In the genomic region with DNA sequence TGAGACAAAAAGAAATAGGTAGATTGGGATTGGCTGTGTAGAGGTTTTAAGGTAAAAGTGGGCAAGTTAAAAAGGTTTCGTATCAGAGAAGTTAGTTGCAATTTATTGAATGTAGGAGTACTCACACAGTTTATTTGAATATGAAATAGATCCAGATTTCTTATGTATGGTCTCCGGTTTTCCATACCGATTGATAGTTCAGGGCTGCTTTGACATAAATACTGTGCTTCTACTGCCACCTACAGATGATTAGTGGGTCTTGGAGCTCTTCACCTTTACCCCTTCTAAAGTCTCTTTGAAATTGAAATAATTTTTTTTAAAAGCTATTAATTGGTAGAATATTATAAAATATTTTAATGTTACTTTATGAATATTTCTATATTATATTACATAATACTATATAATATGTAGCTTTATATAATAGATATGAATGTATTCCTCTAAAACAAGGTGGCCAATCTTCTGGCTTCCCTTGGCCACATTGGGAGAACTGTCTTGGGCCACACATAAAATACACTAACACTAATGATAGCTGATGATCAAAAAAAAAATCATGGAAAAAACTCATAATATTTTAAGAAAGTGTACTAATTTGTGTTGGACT, we compare ENCODE assay signal across 9 cellular contexts. TPM values are rescaled to one million over a fixed set of nuclear protein-coding genes. Genes with fewer than 3 reads are reported as not detected.
DNase-seq lines count a peak whose midpoint lies in the region; ATAC-seq and TF ChIP-seq lines count a peak whose summit lies in the region.
"Had no signal": no experiment of that assay in that cellular context is flagged by ENCODE, and none has a peak within 500 bp of the region (broad histone marks: within the 10 kb centered on the region; RNA-seq: fewer than 3 reads in every experiment).

No MANE protein-coding gene starts in this region.

- no peak overlapping the region for H4K5ac ChIP-seq in IMR-90 (ENCODE audit: low read depth, low read length)

- 83% methylated on average over 1 of the region's 3 CpGs; no CpG with 5 or more reads in 1 of the 2 experiments for WGBS in IMR-90 (ENCODE audit: extremely low coverage in 2 of 2, insufficient read length in 1 of 2), 2 experiments
- WGBS in endodermal cell (ENCODE audit: insufficient coverage in 1 of 2, insufficient read length in 1 of 2), 2 experiments: 70% methylated on average over 2 to 3 of the region's 3 CpGs

- TF ChIP-seq POLR2A in IMR-90 (IDR thresholded peaks at IDR 0.05; ENCODE audit: low read depth, low read length): no peak

- H3K9me3 ChIP-seq in IMR-90 (ENCODE audit: control insufficient read depth, insufficient read depth, low read length) (no peaks in the 10 kb centered on the region), RWPE2 (ENCODE audit: severe bottlenecking) (no peaks in the 10 kb centered on the region), endodermal cell (ENCODE audit: control insufficient read depth, low read length) (no peaks in the 10 kb centered on the region)

- H3K27me3 ChIP-seq in IMR-90 (ENCODE audit: control insufficient read depth, insufficient read depth, low read length) (no peaks in the 10 kb centered on the region), RWPE2 (ENCODE audit: insufficient read depth, poor library complexity, severe bottlenecking) (no peaks in the 10 kb centered on the region), endodermal cell (ENCODE audit: control insufficient read depth, insufficient read depth, low read length, poor library complexity, severe bottlenecking) (no peaks in the 10 kb centered on the region)

- H3K27ac ChIP-seq in IMR-90 (ENCODE audit: insufficient read depth, low read length) (no peak overlapping the region), RWPE2 (ENCODE audit: poor library complexity, severe bottlenecking) (no peak overlapping the region), endodermal cell (ENCODE audit: low read depth, low read length) (no peak overlapping the region)

- no TSS peak for BruUV-seq in IMR-90 (replicated peaks; lab: Mats Ljungman, UMichigan)

- H2AK9ac ChIP-seq in IMR-90 (replicated peaks; ENCODE audit: low read depth, low read length, poor library complexity): no peak overlapping the region

- H3K4me2 ChIP-seq in IMR-90 (ENCODE audit: low read depth, low read length): no peak overlapping the region

- POLR2A ChIA-PET in activated CD4-positive, alpha-beta memory T cell treated with anti-CD3 and anti-CD28 coated beads for 36 hours (lab: Charles Lee): interaction anchor here (0.6 to 3.0 kb wide), 4 partner anchors 8 to 89 kb away, joined by 3 to 21 read pairs (median 4); a partner anchor contains a TSS
- POLR2A ChIA-PET in activated CD4-positive, alpha-beta memory T cell treated with anti-CD3 and anti-CD28 coated beads, Interleukin-2, amount 10 ng/mL, durations not matched to agents 7 days and 5 days (lab: Charles Lee): interaction anchor here (0.5 to 4.1 kb wide), 10 partner anchors 9 to 400 kb away, joined by 3 to 51 read pairs (median 4); a partner anchor contains a TSS
- POLR2A ChIA-PET in IMR-90 (lab: Charles Lee; ENCODE audit: unreplicated experiment): no interaction called here
- POLR2A ChIA-PET in naive thymus-derived CD8-positive, alpha-beta T cell (lab: Charles Lee): interaction anchor here (0.9 to 9.0 kb wide), 8 partner anchors 9 to 117 kb away, joined by 3 to 131 read pairs (median 5); a partner anchor contains a TSS

- no peaks in the 10 kb centered on the region for H3K27me3 Mint-ChIP-seq in activated CD4-positive, alpha-beta memory T cell treated with anti-CD3 and anti-CD28 coated beads for 36 hours
- H3K27me3 Mint-ChIP-seq in activated CD4-positive, alpha-beta memory T cell treated with anti-CD3 and anti-CD28 coated beads, Interleukin-2, amount 10 ng/mL, durations not matched to agents 7 days and 5 days: no peaks in the 10 kb centered on the region
- no peaks in the 10 kb centered on the region for H3K27me3 Mint-ChIP-seq in endodermal cell (ENCODE audit: insufficient read depth)
- no peaks in the 10 kb centered on the region for H3K27me3 Mint-ChIP-seq in naive thymus-derived CD8-positive, alpha-beta T cell
- H3K27me3 Mint-ChIP-seq: dendritic cell treated with granulocyte-macrophage colony-stimulating factor and Interleukin-4, amounts not matched to agents 40 ng/mL and 50 ng/mL, for 4 days had no signal

- H3K23ac ChIP-seq in IMR-90 (ENCODE audit: low read depth, low read length): no peak overlapping the region

- TF ChIP-seq RAD21 in IMR-90 (IDR thresholded peaks at IDR 0.05; ENCODE audit: low read length): peak; percentile 75

- H3K79me1 ChIP-seq in IMR-90 (ENCODE audit: low read depth in 1 of 2, low read length in 2 of 2): no peaks in the 10 kb centered on the region; a peak in 2 of 4 replicates

- in situ Hi-C loops in IMR-90 (cut with MboI; ENCODE audit: low sequenced_read_pairs): no loop called here

- no peak overlapping the region for H3K56ac ChIP-seq in IMR-90 (ENCODE audit: extremely low read depth, insufficient read depth, low read length)

- CTCF ChIA-PET in activated CD4-positive, alpha-beta memory T cell treated with anti-CD3 and anti-CD28 coated beads for 36 hours (lab: Charles Lee): interaction anchor here (0.6 to 11.2 kb wide), 60 partner anchors 9 to 724 kb away, joined by 3 to 271 read pairs (median 4); a partner anchor contains a TSS
- CTCF ChIA-PET in activated CD4-positive, alpha-beta memory T cell treated with anti-CD3 and anti-CD28 coated beads, Interleukin-2, amount 10 ng/mL, durations not matched to agents 7 days and 5 days (lab: Charles Lee): interaction anchor here (0.5 to 10.3 kb wide), 49 partner anchors 8 to 423 kb away, joined by 3 to 398 read pairs (median 4); a partner anchor contains a TSS
- CTCF ChIA-PET in IMR-90 (lab: Yijun Ruan, JAX): interaction anchor here (0.6 to 2.3 kb wide), 12 partner anchors 10 to 171 kb away, joined by 3 to 14 read pairs (median 4); no protein-coding TSS in a partner anchor

- no peak overlapping the region for H3K18ac ChIP-seq in IMR-90 (ENCODE audit: low read depth, low read length)

- H3K36me3 Mint-ChIP-seq in activated CD4-positive, alpha-beta memory T cell treated with anti-CD3 and anti-CD28 coated beads for 36 hours: peaks cover 6% of the 10 kb centered on the region
- peaks cover 14% of the 10 kb centered on the region for H3K36me3 Mint-ChIP-seq in activated CD4-positive, alpha-beta memory T cell treated with anti-CD3 and anti-CD28 coated beads, Interleukin-2, amount 10 ng/mL, durations not matched to agents 7 days and 5 days (ENCODE audit: low read depth)
- H3K36me3 Mint-ChIP-seq in endodermal cell (ENCODE audit: low read depth): no peaks in the 10 kb centered on the region
- peaks cover 0 to 39% (median 2%) of the 10 kb centered on the region in 3 donors for H3K36me3 Mint-ChIP-seq in naive thymus-derived CD8-positive, alpha-beta T cell

- DNase-seq in activated CD4-positive, alpha-beta memory T cell treated with anti-CD3 and anti-CD28 coated beads for 36 hours: no peak
- no peak for DNase-seq in activated CD4-positive, alpha-beta memory T cell treated with anti-CD3 and anti-CD28 coated beads, Interleukin-2, amount 10 ng/mL, durations not matched to agents 7 days and 5 days
- DNase-seq in IMR-90: peak; percentile 63
- DNase-seq in RWPE2 (ENCODE audit: low spot score): no peak
- no peak for DNase-seq in endodermal cell
- DNase-seq in naive thymus-derived CD8-positive, alpha-beta T cell: peak in 5 of 10 donors; percentile 31 to 72 (median 65)
- DNase-seq in posterior cingulate gyrus: no peak
- no peak for DNase-seq in activated CD4-positive, alpha-beta T cell treated with anti-CD3 and anti-CD28 coated beads, Interleukin-2, amount 50 U/mL, for 1 hour

- H4K91ac ChIP-seq in IMR-90 (ENCODE audit: insufficient read depth, low read depth, low read length): no peak overlapping the region

- H3K4me3 ChIP-seq in IMR-90 (ENCODE audit: insufficient read depth, low read depth, low read length) (no peak overlapping the region), RWPE2 (ENCODE audit: severe bottlenecking) (no peak overlapping the region), endodermal cell (ENCODE audit: low read length) (no peak overlapping the region)

- H3K27ac Mint-ChIP-seq in activated CD4-positive, alpha-beta memory T cell treated with anti-CD3 and anti-CD28 coated beads for 36 hours: peak overlapping the region; percentile 72
- no peak overlapping the region for H3K27ac Mint-ChIP-seq in activated CD4-positive, alpha-beta memory T cell treated with anti-CD3 and anti-CD28 coated beads, Interleukin-2, amount 10 ng/mL, durations not matched to agents 7 days and 5 days
- H3K27ac Mint-ChIP-seq in endodermal cell: no peak overlapping the region
- H3K27ac Mint-ChIP-seq in naive thymus-derived CD8-positive, alpha-beta T cell: peak overlapping the region; percentile 84 to 99 (median 91)
- H3K27ac Mint-ChIP-seq: dendritic cell treated with granulocyte-macrophage colony-stimulating factor and Interleukin-4, amounts not matched to agents 40 ng/mL and 50 ng/mL, for 4 days had no signal

- dilution Hi-C loops in IMR-90 (cut with HindIII; ENCODE audit: low sequenced_read_pairs, unreplicated experiment): no loop called here

- no peak overlapping the region for H4K8ac ChIP-seq in IMR-90 (ENCODE audit: low read depth in 2 of 2, low read length in 2 of 2)

- H3K4me1 Mint-ChIP-seq in activated CD4-positive, alpha-beta memory T cell treated with anti-CD3 and anti-CD28 coated beads for 36 hours (ENCODE audit: low read depth): peaks cover 58% of the 10 kb centered on the region
- peaks cover 48% of the 10 kb centered on the region for H3K4me1 Mint-ChIP-seq in activated CD4-positive, alpha-beta memory T cell treated with anti-CD3 and anti-CD28 coated beads, Interleukin-2, amount 10 ng/mL, durations not matched to agents 7 days and 5 days
- H3K4me1 Mint-ChIP-seq in endodermal cell: peaks cover 13% of the 10 kb centered on the region
- H3K4me1 Mint-ChIP-seq in naive thymus-derived CD8-positive, alpha-beta T cell: peaks cover 33 to 69% (median 63%) of the 10 kb centered on the region in 4 donors

- H3K14ac ChIP-seq in IMR-90 (replicated peaks; ENCODE audit: low read depth, low read length): no peak overlapping the region

- no peak overlapping the region for H2BK20ac ChIP-seq in IMR-90 (ENCODE audit: low read depth, low read length)

- H3K9me3 Mint-ChIP-seq in activated CD4-positive, alpha-beta memory T cell treated with anti-CD3 and anti-CD28 coated beads for 36 hours: no peaks in the 10 kb centered on the region
- H3K9me3 Mint-ChIP-seq in activated CD4-positive, alpha-beta memory T cell treated with anti-CD3 and anti-CD28 coated beads, Interleukin-2, amount 10 ng/mL, durations not matched to agents 7 days and 5 days: no peaks in the 10 kb centered on the region
- H3K9me3 Mint-ChIP-seq in endodermal cell: no peaks in the 10 kb centered on the region
- H3K9me3 Mint-ChIP-seq in naive thymus-derived CD8-positive, alpha-beta T cell: no peaks in the 10 kb centered on the region
- H3K9me3 Mint-ChIP-seq: dendritic cell treated with granulocyte-macrophage colony-stimulating factor and Interleukin-4, amounts not matched to agents 40 ng/mL and 50 ng/mL, for 4 days had no signal

- H2BK5ac ChIP-seq in IMR-90 (ENCODE audit: low read depth, low read length, poor library complexity, severe bottlenecking): no peak overlapping the region

- H2BK120ac ChIP-seq in IMR-90 (ENCODE audit: low read depth, low read length): no peak overlapping the region

- peaks cover 5% of the 10 kb centered on the region for H3K36me3 ChIP-seq in IMR-90 (ENCODE audit: control insufficient read depth, insufficient read depth, low read length)
- H3K36me3 ChIP-seq in RWPE2 (ENCODE audit: low read depth): peaks cover 4% of the 10 kb centered on the region; the same call in 1 of the 2 replicates
- H3K36me3 ChIP-seq in endodermal cell (ENCODE audit: control insufficient read depth, insufficient read depth, low read length): peaks cover 11% of the 10 kb centered on the region

- no peaks in the 10 kb centered on the region for H3K9me1 ChIP-seq in IMR-90 (ENCODE audit: insufficient read depth, low read length)

- H2AFZ ChIP-seq in IMR-90 (replicated peaks; ENCODE audit: low read length, poor library complexity): no peak overlapping the region

- peak; percentile 63 for TF ChIP-seq CTCF in IMR-90 (conservative IDR thresholded peaks at IDR 0.05; ENCODE audit: low read depth, low read length)
- peak; percentile 67 for TF ChIP-seq CTCF in RWPE2 (IDR thresholded peaks at IDR 0.05; ENCODE audit: poor library complexity, severe bottlenecking)
- peak; percentile 85 for TF ChIP-seq CTCF in endodermal cell (conservative IDR thresholded peaks at IDR 0.05)

- no peak overlapping the region for H2AK5ac ChIP-seq in IMR-90 (ENCODE audit: low read depth, low read length)

- H4K20me1 ChIP-seq in IMR-90 (ENCODE audit: insufficient read depth, low read length): peaks cover 5% of the 10 kb centered on the region; the same call in 1 of the 2 replicates

- intact Hi-C loops in activated CD4-positive, alpha-beta memory T cell treated with anti-CD3 and anti-CD28 coated beads for 36 hours (cut with micrococcal nuclease): loop anchor here (1.0 to 5.0 kb wide), 2 partner anchors 90 to 231 kb away; no protein-coding TSS in a partner anchor
- intact Hi-C loops in IMR-90 (cut with micrococcal nuclease) (loop anchor here (1.0 to 10.0 kb wide), 3 partner anchors 90 to 421 kb away; no protein-coding TSS in a partner anchor), posterior cingulate gyrus (cut with DNase I) (loop anchor here (1.0 to 5.0 kb wide), 2 partner anchors 64 to 90 kb away; a partner anchor contains a TSS)

- no peak overlapping the region for H3K4ac ChIP-seq in IMR-90 (ENCODE audit: low read depth, low read length)

- H2BK15ac ChIP-seq in IMR-90 (ENCODE audit: low read depth, low read length): no peak overlapping the region

- peak; percentile 73 for ATAC-seq in IMR-90 (ENCODE audit: low read depth)
- peak; percentile 81; the same call in 2 of the 3 replicates for ATAC-seq in RWPE2 (ENCODE audit: low read depth)
- ATAC-seq in naive thymus-derived CD8-positive, alpha-beta T cell: peak; percentile 66 to 68

- no peak overlapping the region for H3K9ac ChIP-seq in IMR-90 (ENCODE audit: low read depth, low read length)
- H3K9ac ChIP-seq in endodermal cell (ENCODE audit: extremely low read depth, low read length, poor library complexity, severe bottlenecking): no peak overlapping the region

- peak overlapping the region; percentile 50 for H3K4me3 Mint-ChIP-seq in activated CD4-positive, alpha-beta memory T cell treated with anti-CD3 and anti-CD28 coated beads for 36 hours
- no peak overlapping the region for H3K4me3 Mint-ChIP-seq in activated CD4-positive, alpha-beta memory T cell treated with anti-CD3 and anti-CD28 coated beads, Interleukin-2, amount 10 ng/mL, durations not matched to agents 7 days and 5 days
- no peak overlapping the region for H3K4me3 Mint-ChIP-seq in endodermal cell
- peak overlapping the region in 8 of 10 donors; percentile 23 to 75 (median 61) for H3K4me3 Mint-ChIP-seq in naive thymus-derived CD8-positive, alpha-beta T cell
- H3K4me3 Mint-ChIP-seq: dendritic cell treated with granulocyte-macrophage colony-stimulating factor and Interleukin-4, amounts not matched to agents 40 ng/mL and 50 ng/mL, for 4 days had no signal

- H3K4me1 ChIP-seq in IMR-90 (ENCODE audit: control insufficient read depth, insufficient read depth, low read length) (no peaks in the 10 kb centered on the region), RWPE2 (ENCODE audit: insufficient read depth, poor library complexity, severe bottlenecking) (no peaks in the 10 kb centered on the region), endodermal cell (ENCODE audit: control insufficient read depth, insufficient read depth, low read length) (peaks cover 3% of the 10 kb centered on the region)

RNA-seq across cellular contexts. Expression of a gene that starts 7.7 kb away (rescaled TPM):
- total RNA-seq in activated CD4-positive, alpha-beta memory T cell treated with anti-CD3 and anti-CD28 coated beads for 36 hours: 1 to 10 TPM; 2.4 to 2.8 TPM
- 10 to 100 TPM; 10.3 to 10.4 TPM for total RNA-seq in activated CD4-positive, alpha-beta memory T cell treated with anti-CD3 and anti-CD28 coated beads, Interleukin-2, amount 10 ng/mL, durations not matched to agents 7 days and 5 days
- not detected in 2 replicates for total RNA-seq in IMR-90 (2012; rRNA removed)
- not detected in 2 replicates for polyA plus RNA-seq in IMR-90 (2012; rRNA removed)
- polyA plus RNA-seq in IMR-90 (2012; cell fraction: cytosol; rRNA removed): not detected in 2 replicates
- polyA plus RNA-seq in IMR-90 (2012; cell fraction: nucleus; rRNA removed; ENCODE audit: low replicate concordance): not detected in 2 replicates
- total RNA-seq in endodermal cell: not detected
- not detected for polyA plus RNA-seq in endodermal cell (2013, experiment 1 of 2)
- not detected for polyA plus RNA-seq in endodermal cell (2013, experiment 2 of 2)
- 10 to 100 TPM; 31.1 to 31.3 TPM for total RNA-seq in naive thymus-derived CD8-positive, alpha-beta T cell
- 10 to 100 TPM; 22.2 to 37.0 (median 26.1) TPM for polyA plus RNA-seq in naive thymus-derived CD8-positive, alpha-beta T cell

RNA-seq across cellular contexts. Expression of a gene that starts 41.3 kb away (rescaled TPM):
- total RNA-seq in activated CD4-positive, alpha-beta memory T cell treated with anti-CD3 and anti-CD28 coated beads for 36 hours: 10 to 100 TPM; 46.4 to 47.1 TPM
- total RNA-seq in activated CD4-positive, alpha-beta memory T cell treated with anti-CD3 and anti-CD28 coated beads, Interleukin-2, amount 10 ng/mL, durations not matched to agents 7 days and 5 days: 10 to 100 TPM; 43.7 to 46.2 TPM
- total RNA-seq in IMR-90 (2012; rRNA removed) (0.18 and 0.28 TPM in 2 replicates), endodermal cell (under 1 TPM in 1 of 2 donors, not detected in 1; 0.62 TPM)
- polyA plus RNA-seq in IMR-90 (2012; rRNA removed): 0.31 and 0.44 TPM in 2 replicates
- polyA plus RNA-seq in IMR-90 (2012; cell fraction: cytosol; rRNA removed): 0.03 and 0.04 TPM in 2 replicates
- 0.04 and 0.10 TPM in 2 replicates for polyA plus RNA-seq in IMR-90 (2012; cell fraction: nucleus; rRNA removed; ENCODE audit: low replicate concordance)
- polyA plus RNA-seq in endodermal cell (2013, experiment 1 of 2): 0.18 TPM
- 0.29 TPM for polyA plus RNA-seq in endodermal cell (2013, experiment 2 of 2)
- total RNA-seq in naive thymus-derived CD8-positive, alpha-beta T cell: 10 to 100 TPM in 1 of 2 experiments, 1 to 10 TPM in 1; 8.4 to 10.4 TPM
- 10 to 100 TPM in 2 of 3 donors, 1 to 10 TPM in 1; 9.2 to 35.5 (median 13.1) TPM for polyA plus RNA-seq in naive thymus-derived CD8-positive, alpha-beta T cell

Comparison
In these comparisons a context has a peak if more than half of its experiments do, and no peak if none do; other contexts are left out.
1. H3K27ac Mint-ChIP-seq: peak in activated CD4-positive, alpha-beta memory T cell treated with anti-CD3 and anti-CD28 coated beads for 36 hours (single experiment) and naive thymus-derived CD8-positive, alpha-beta T cell (10 of 10); none in activated CD4-positive, alpha-beta memory T cell treated with anti-CD3 and anti-CD28 coated beads, Interleukin-2, amount 10 ng/mL, durations not matched to agents 7 days and 5 days (single experiment) and endodermal cell (single experiment).
2. H3K4me3 Mint-ChIP-seq: peak in activated CD4-positive, alpha-beta memory T cell treated with anti-CD3 and anti-CD28 coated beads for 36 hours (single experiment) and naive thymus-derived CD8-positive, alpha-beta T cell (8 of 10); none in activated CD4-positive, alpha-beta memory T cell treated with anti-CD3 and anti-CD28 coated beads, Interleukin-2, amount 10 ng/mL, durations not matched to agents 7 days and 5 days (single experiment) and endodermal cell (single experiment).
3. Peak in every context shown above with its lines, with median percentiles within 50 percentile points of each other: ATAC-seq and CTCF ChIP-seq.